1 cellular context compared by ENCODE assay signal in genomic region chr6:43901330-43902230, GRCh38.
A peak's percentile ranks its signal among the peaks of the same experiment; 100 is the strongest.
TF ChIP-seq lines count a peak whose summit lies in the region.

No MANE protein-coding gene starts in this region.

TF ChIP-seq in HepG2, 621 proteins besides CTCF, POLR2A, EP300 and RAD21 (continued from another document and continues in another):
- TF ChIP-seq DMTF1 (CRISPR knock-in tag; IDR thresholded peaks at IDR 0.05) (0 out of 2 replicates have a peak, but pooled peaks have one; percentile 67), NR2C2 (CRISPR knock-in tag; IDR thresholded peaks at IDR 0.05; ENCODE audit: borderline replicate concordance) (0 out of 2 replicates have a peak, but pooled peaks have one; percentile 7), ZBTB42 (CRISPR knock-in tag; IDR thresholded peaks at IDR 0.05) (no peak), REXO4 (CRISPR knock-in tag; IDR thresholded peaks at IDR 0.05; ENCODE audit: borderline replicate concordance) (no peak), SP4 (CRISPR knock-in tag; IDR thresholded peaks at IDR 0.05) (0 out of 2 replicates have a peak, but pooled peaks have one; percentile 48), FOSL2 (CRISPR knock-in tag; IDR thresholded peaks at IDR 0.05) (0 out of 2 replicates have a peak, but pooled peaks have one; percentile 15), ZNF710 (CRISPR knock-in tag; IDR thresholded peaks at IDR 0.05; ENCODE audit: borderline replicate concordance) (no peak), HNRNPUL1 (IDR thresholded peaks at IDR 0.05; ENCODE audit: low read depth, low read length) (no peak), ZNF770 (CRISPR knock-in tag; IDR thresholded peaks at IDR 0.05) (0 out of 2 replicates have a peak, but pooled peaks have one; percentile 9), ZNF788 (CRISPR knock-in tag; IDR thresholded peaks at IDR 0.05; ENCODE audit: borderline replicate concordance) (no peak), KLF6 (CRISPR knock-in tag; IDR thresholded peaks at IDR 0.05) (0 out of 2 replicates have a peak, but pooled peaks have one; percentile 8), RFX5 (IDR thresholded peaks at IDR 0.05; ENCODE audit: low read depth, low read length) (no peak), GATAD2A (CRISPR knock-in tag; IDR thresholded peaks at IDR 0.05) (peak; percentile 25; the same call in 1 of the 2 replicates), CBX5 (CRISPR knock-in tag; IDR thresholded peaks at IDR 0.05; ENCODE audit: borderline replicate concordance) (0 out of 2 replicates have a peak, but pooled peaks have one; percentile 15), ZNF572 (CRISPR knock-in tag; IDR thresholded peaks at IDR 0.05) (peak; percentile 5), KDM4B (CRISPR knock-in tag; IDR thresholded peaks at IDR 0.05) (0 out of 2 replicates have a peak, but pooled peaks have one; percentile 3), ELF3 (CRISPR knock-in tag; IDR thresholded peaks at IDR 0.05) (0 out of 2 replicates have a peak, but pooled peaks have one; percentile 14), ZNF12 (CRISPR knock-in tag; IDR thresholded peaks at IDR 0.05) (0 out of 2 replicates have a peak, but pooled peaks have one; percentile 12), BCL6 (CRISPR knock-in tag; IDR thresholded peaks at IDR 0.05) (peak; percentile 2; the same call in 1 of the 2 replicates), ZNF570 (CRISPR knock-in tag; IDR thresholded peaks at IDR 0.05; ENCODE audit: borderline replicate concordance) (0 out of 2 replicates have a peak, but pooled peaks have one; percentile 52), RBFOX2 (IDR thresholded peaks at IDR 0.05; ENCODE audit: low read depth, low read length) (peak; percentile 17; the same call in 1 of the 2 replicates), SRY (CRISPR knock-in tag; IDR thresholded peaks at IDR 0.05) (0 out of 2 replicates have a peak, but pooled peaks have one; percentile 24), LCORL (IDR thresholded peaks at IDR 0.05) (no peak), LCORL (CRISPR knock-in tag; IDR thresholded peaks at IDR 0.05) (peak; percentile 71; the same call in 1 of the 2 replicates), ZNF687 (CRISPR knock-in tag; IDR thresholded peaks at IDR 0.05) (peak; percentile 5; the same call in 1 of the 2 replicates), IRF2 (CRISPR knock-in tag; IDR thresholded peaks at IDR 0.05) (0 out of 2 replicates have a peak, but pooled peaks have one; percentile 6), TARDBP (CRISPR knock-in tag; IDR thresholded peaks at IDR 0.05) (0 out of 2 replicates have a peak, but pooled peaks have one; percentile 6)
- TF ChIP-seq, protein P1, sequence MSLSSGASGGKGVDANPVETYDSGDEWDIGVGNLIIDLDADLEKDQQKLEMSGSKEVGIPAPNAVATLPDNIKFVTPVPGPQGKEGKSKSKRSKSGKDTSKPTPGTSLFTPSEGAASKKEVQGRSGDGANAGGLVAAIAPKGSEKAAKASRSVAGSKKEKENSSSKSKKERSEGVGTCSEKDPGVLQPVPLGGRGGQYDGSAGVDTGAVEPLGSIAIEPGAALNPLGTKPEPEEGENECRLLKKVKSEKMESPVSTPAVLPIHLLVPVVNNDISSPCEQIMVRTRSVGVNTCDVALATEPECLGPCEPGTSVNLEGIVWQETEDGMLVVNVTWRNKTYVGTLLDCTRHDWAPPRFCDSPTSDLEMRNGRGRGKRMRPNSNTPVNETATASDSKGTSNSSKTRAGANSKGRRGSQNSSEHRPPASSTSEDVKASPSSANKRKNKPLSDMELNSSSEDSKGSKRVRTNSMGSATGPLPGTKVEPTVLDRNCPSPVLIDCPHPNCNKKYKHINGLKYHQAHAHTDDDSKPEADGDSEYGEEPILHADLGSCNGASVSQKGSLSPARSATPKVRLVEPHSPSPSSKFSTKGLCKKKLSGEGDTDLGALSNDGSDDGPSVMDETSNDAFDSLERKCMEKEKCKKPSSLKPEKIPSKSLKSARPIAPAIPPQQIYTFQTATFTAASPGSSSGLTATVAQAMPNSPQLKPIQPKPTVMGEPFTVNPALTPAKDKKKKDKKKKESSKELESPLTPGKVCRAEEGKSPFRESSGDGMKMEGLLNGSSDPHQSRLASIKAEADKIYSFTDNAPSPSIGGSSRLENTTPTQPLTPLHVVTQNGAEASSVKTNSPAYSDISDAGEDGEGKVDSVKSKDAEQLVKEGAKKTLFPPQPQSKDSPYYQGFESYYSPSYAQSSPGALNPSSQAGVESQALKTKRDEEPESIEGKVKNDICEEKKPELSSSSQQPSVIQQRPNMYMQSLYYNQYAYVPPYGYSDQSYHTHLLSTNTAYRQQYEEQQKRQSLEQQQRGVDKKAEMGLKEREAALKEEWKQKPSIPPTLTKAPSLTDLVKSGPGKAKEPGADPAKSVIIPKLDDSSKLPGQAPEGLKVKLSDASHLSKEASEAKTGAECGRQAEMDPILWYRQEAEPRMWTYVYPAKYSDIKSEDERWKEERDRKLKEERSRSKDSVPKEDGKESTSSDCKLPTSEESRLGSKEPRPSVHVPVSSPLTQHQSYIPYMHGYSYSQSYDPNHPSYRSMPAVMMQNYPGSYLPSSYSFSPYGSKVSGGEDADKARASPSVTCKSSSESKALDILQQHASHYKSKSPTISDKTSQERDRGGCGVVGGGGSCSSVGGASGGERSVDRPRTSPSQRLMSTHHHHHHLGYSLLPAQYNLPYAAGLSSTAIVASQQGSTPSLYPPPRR (CRISPR knock-in tag; IDR thresholded peaks at IDR 0.05; ENCODE audit: borderline replicate concordance), result 0 out of 2 replicates have a peak, but pooled peaks have one; percentile 6
- TF ChIP-seq, protein P2, sequence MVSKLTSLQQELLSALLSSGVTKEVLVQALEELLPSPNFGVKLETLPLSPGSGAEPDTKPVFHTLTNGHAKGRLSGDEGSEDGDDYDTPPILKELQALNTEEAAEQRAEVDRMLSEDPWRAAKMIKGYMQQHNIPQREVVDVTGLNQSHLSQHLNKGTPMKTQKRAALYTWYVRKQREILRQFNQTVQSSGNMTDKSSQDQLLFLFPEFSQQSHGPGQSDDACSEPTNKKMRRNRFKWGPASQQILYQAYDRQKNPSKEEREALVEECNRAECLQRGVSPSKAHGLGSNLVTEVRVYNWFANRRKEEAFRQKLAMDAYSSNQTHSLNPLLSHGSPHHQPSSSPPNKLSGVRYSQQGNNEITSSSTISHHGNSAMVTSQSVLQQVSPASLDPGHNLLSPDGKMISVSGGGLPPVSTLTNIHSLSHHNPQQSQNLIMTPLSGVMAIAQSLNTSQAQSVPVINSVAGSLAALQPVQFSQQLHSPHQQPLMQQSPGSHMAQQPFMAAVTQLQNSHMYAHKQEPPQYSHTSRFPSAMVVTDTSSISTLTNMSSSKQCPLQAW (CRISPR knock-in tag; IDR thresholded peaks at IDR 0.05), result no peak; the same call in 1 of the 2 replicates
